ENCODE assay signal across 8 cellular contexts in genomic region chr13:28429685-28430290, GRCh38.
A peak's percentile ranks its signal among the peaks of the same experiment; 100 is the strongest.
DNase-seq lines count a peak whose midpoint lies in the region; ATAC-seq, FAIRE-seq and TF ChIP-seq lines count a peak whose summit lies in the region.

No MANE protein-coding gene starts in this region.

- ATAC-seq in GM18517 (IDR thresholded peaks at IDR 0.05; ENCODE audit: unreplicated experiment): peak; percentile 95
- peak; percentile 94 for ATAC-seq in GM21786 (IDR thresholded peaks at IDR 0.05; ENCODE audit: unreplicated experiment)
- ATAC-seq in HG03558 (IDR thresholded peaks at IDR 0.05; ENCODE audit: extremely low read depth, unreplicated experiment): peak; percentile 74

- TF ChIP-seq POLR2A in H54 (IDR thresholded peaks at IDR 0.05; ENCODE audit: low read depth, low read length): no peak

- DNase-seq in iPS DF 4.7 (ENCODE audit: extremely low read depth, low spot score) (peak; percentile 87), DMS153 (lab: John Stamatoyannopoulos, UW) (no peak), H54 (ENCODE audit: insufficient read length, low spot score) (no peak)
- DNase-seq in central memory CD4-positive, alpha-beta T cell: no peak
- DNase-seq in stimulated activated CD4-positive, alpha-beta T cell treated with anti-CD3 and anti-CD28 coated beads, Interleukin-4, amount 100 ng/mL, for 24 hours: no peak

- no peak for FAIRE-seq in H54 (lab: Jason Lieb, UNC)
